ENCODE assay signal across 10 cellular contexts in the genomic region with DNA sequence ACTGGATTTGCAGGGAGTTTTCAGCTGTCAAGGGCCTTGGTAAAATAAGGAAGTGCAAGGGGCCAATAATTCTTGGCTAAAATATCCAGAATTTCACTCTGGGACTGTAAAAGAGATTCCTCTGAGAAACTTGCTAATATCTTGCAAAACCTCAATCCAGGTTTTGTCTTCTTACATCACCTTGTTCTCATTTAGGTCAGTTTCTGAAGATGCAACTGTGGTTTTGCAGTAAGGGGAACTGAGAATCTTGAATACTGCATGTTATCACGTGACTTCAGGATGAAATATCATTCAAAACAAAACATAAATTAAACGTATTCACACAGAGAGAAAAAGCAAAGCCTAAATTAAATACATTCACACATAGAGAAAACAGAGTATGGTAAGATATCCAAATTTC. TPM values are rescaled to one million over a fixed set of nuclear protein-coding genes. Genes with fewer than 3 reads are reported as not detected.
A peak's percentile ranks its signal among the peaks of the same experiment; 100 is the strongest.
DNase-seq lines count a peak whose midpoint lies in the region; ATAC-seq, FAIRE-seq and TF ChIP-seq lines count a peak whose summit lies in the region.
"Had no signal": no experiment of that assay in that cellular context is flagged by ENCODE, and none has a peak within 500 bp of the region (broad histone marks: within the 10 kb centered on the region; RNA-seq: fewer than 3 reads in every experiment).

No MANE protein-coding gene starts in this region.

- peaks cover 0 to 17% (median 7%) of the 10 kb centered on the region in 11 experiments; a peak in 7 of 22 replicates for H3K36me3 ChIP-seq in BLaER1 treated with 17β-estradiol and CSF1 and Interleukin-3, amounts not matched to agents 10 nM and 100 nM
- H3K36me3 ChIP-seq in aorta (ENCODE audit: control insufficient read depth in 1 of 2, insufficient read depth in 2 of 2, low read length in 1 of 2), result no peaks in the 10 kb centered on the region
- no peaks in the 10 kb centered on the region for H3K36me3 ChIP-seq in BE2C

- no peak for TF ChIP-seq CTCF in BE2C (IDR thresholded peaks at IDR 0.05; ENCODE audit: low read depth, low read length)

- peaks cover 25 to 32% (median 29%) of the 10 kb centered on the region in 3 donors for H3K4me1 Mint-ChIP-seq in IgD-negative memory B cell

- H3K4me3 ChIP-seq in BLaER1 treated with 17β-estradiol and CSF1 and Interleukin-3, amounts not matched to agents 10 nM and 100 nM, result no peak overlapping the region
- H3K4me3 ChIP-seq in aorta (ENCODE audit: low read length in 2 of 2) (no peak overlapping the region), BE2C (ENCODE audit: low read depth, low read length) (no peak overlapping the region)

- DNase-seq in GM19239 (ENCODE audit: insufficient read length, low spot score) (no peak), aorta (no peak), COLO668 (lab: John Stamatoyannopoulos, UW; ENCODE audit: unreplicated experiment) (no peak), BE2C (no peak)
- DNase-seq in activated CD4-positive, alpha-beta T cell treated with anti-CD3 and anti-CD28 coated beads for 4 hours, result no peak
- DNase-seq: activated naive CD8-positive, alpha-beta T cell treated with anti-CD3 and anti-CD28 coated beads, Interleukin-2, amount 10 ng/mL, durations not matched to agents 7 days and 5 days; nucleus accumbens had no signal

- H3K36me3 Mint-ChIP-seq in IgD-negative memory B cell, result no peaks in the 10 kb centered on the region

- peak overlapping the region in 3 of 4 donors; percentile 1 to 42 (median 36) for H3K4me3 Mint-ChIP-seq in IgD-negative memory B cell
- H3K4me3 Mint-ChIP-seq: activated naive CD8-positive, alpha-beta T cell treated with anti-CD3 and anti-CD28 coated beads, Interleukin-2, amount 10 ng/mL, durations not matched to agents 7 days and 5 days had no signal

- peak overlapping the region; percentile 32 to 82 (median 72) for H3K4me2 ChIP-seq in BLaER1 treated with 17β-estradiol and CSF1 and Interleukin-3, amounts not matched to agents 10 nM and 100 nM

- H3K9me3 ChIP-seq in BLaER1 treated with 17β-estradiol and CSF1 and Interleukin-3, amounts not matched to agents 10 nM and 100 nM (replicated peaks in 1 of 11), result peaks cover 0 to 4% (median 0%) of the 10 kb centered on the region in 11 experiments; a peak in 6 of 22 replicates
- H3K9me3 ChIP-seq in aorta (ENCODE audit: control insufficient read depth, low read length) (no peaks in the 10 kb centered on the region), BE2C (no peaks in the 10 kb centered on the region)

- WGBS in aorta, 2 donors, result 79 to 85% methylated on average over 2 of the region's 2 CpGs

- no peaks in the 10 kb centered on the region for H4K20me1 ChIP-seq in BLaER1 treated with 17β-estradiol and CSF1 and Interleukin-3, amounts not matched to agents 10 nM and 100 nM

- FAIRE-seq in GM19239 (lab: Jason Lieb, UNC), result peak; percentile 99

- ATAC-seq in HG02759 (IDR thresholded peaks at IDR 0.05; ENCODE audit: unreplicated experiment), result peak; percentile 56
- ATAC-seq in aorta (ENCODE audit: low FRiP score), result no peak

- H3K27ac ChIP-seq in BLaER1 treated with 17β-estradiol and CSF1 and Interleukin-3, amounts not matched to agents 10 nM and 100 nM, result peak overlapping the region; percentile 16 to 86 (median 76); a peak in 21 of 22 replicates
- H3K27ac ChIP-seq in aorta (ENCODE audit: low read depth in 1 of 2, low read length in 2 of 2), result no peak overlapping the region

- H3K27ac Mint-ChIP-seq in IgD-negative memory B cell, result peak overlapping the region; percentile 23 to 80 (median 73)
- H3K27ac Mint-ChIP-seq: activated naive CD8-positive, alpha-beta T cell treated with anti-CD3 and anti-CD28 coated beads, Interleukin-2, amount 10 ng/mL, durations not matched to agents 7 days and 5 days had no signal

- H3K4me1 ChIP-seq in BLaER1 treated with 17β-estradiol and CSF1 and Interleukin-3, amounts not matched to agents 10 nM and 100 nM, result peaks cover 56 to 82% (median 70%) of the 10 kb centered on the region in 10 experiments
- H3K4me1 ChIP-seq in aorta (ENCODE audit: control insufficient read depth in 1 of 2, insufficient read depth in 2 of 2, low read length in 2 of 2) (no peaks in the 10 kb centered on the region), BE2C (peaks cover 3% of the 10 kb centered on the region; the same call in 1 of the 2 replicates)

- H3K27me3 Mint-ChIP-seq in IgD-negative memory B cell, result no peaks in the 10 kb centered on the region

- intact Hi-C loops in aorta (cut with DNase I), result loop anchor here (10.0 kb wide), 1 partner anchor 839 kb away; no protein-coding TSS in a partner anchor

- H3K27me3 ChIP-seq in BLaER1 treated with 17β-estradiol and CSF1 and Interleukin-3, amounts not matched to agents 10 nM and 100 nM, result no peaks in the 10 kb centered on the region
- H3K27me3 ChIP-seq in aorta (ENCODE audit: control insufficient read depth in 1 of 2, insufficient read depth in 2 of 2, low read length in 1 of 2) (no peaks in the 10 kb centered on the region), BE2C (no peaks in the 10 kb centered on the region)

- peak overlapping the region in 7 of 11 experiments; percentile 36 to 66 (median 57); a peak in 9 of 22 replicates for H3K9ac ChIP-seq in BLaER1 treated with 17β-estradiol and CSF1 and Interleukin-3, amounts not matched to agents 10 nM and 100 nM

- H3K9me3 Mint-ChIP-seq in IgD-negative memory B cell, result no peaks in the 10 kb centered on the region
- H3K9me3 Mint-ChIP-seq: activated naive CD8-positive, alpha-beta T cell treated with anti-CD3 and anti-CD28 coated beads, Interleukin-2, amount 10 ng/mL, durations not matched to agents 7 days and 5 days had no signal

RNA-seq across cellular contexts. Expression of gene RIC1, which starts 35.0 kb away (rescaled TPM):
- polyA plus RNA-seq in IgD-negative memory B cell, result 9.5 TPM
- total RNA-seq in aorta, result 10 to 100 TPM; 27.7 to 36.7 TPM
- 1 to 10 TPM; 3.0 to 6.9 TPM for polyA plus RNA-seq in aorta
- polyA plus RNA-seq in BE2C (2012; ENCODE audit: insufficient read depth, insufficient read length, low read depth), result 10.2 TPM

Comparison
In these comparisons a context has a peak if more than half of its experiments do, and no peak if none do; other contexts are left out.
1. H3K27ac ChIP-seq: peak in BLaER1 treated with 17β-estradiol and CSF1 and Interleukin-3, amounts not matched to agents 10 nM and 100 nM (11 of 11); none in aorta (0 of 2).